2 cellular contexts compared by ENCODE assay signal in the genomic region with DNA sequence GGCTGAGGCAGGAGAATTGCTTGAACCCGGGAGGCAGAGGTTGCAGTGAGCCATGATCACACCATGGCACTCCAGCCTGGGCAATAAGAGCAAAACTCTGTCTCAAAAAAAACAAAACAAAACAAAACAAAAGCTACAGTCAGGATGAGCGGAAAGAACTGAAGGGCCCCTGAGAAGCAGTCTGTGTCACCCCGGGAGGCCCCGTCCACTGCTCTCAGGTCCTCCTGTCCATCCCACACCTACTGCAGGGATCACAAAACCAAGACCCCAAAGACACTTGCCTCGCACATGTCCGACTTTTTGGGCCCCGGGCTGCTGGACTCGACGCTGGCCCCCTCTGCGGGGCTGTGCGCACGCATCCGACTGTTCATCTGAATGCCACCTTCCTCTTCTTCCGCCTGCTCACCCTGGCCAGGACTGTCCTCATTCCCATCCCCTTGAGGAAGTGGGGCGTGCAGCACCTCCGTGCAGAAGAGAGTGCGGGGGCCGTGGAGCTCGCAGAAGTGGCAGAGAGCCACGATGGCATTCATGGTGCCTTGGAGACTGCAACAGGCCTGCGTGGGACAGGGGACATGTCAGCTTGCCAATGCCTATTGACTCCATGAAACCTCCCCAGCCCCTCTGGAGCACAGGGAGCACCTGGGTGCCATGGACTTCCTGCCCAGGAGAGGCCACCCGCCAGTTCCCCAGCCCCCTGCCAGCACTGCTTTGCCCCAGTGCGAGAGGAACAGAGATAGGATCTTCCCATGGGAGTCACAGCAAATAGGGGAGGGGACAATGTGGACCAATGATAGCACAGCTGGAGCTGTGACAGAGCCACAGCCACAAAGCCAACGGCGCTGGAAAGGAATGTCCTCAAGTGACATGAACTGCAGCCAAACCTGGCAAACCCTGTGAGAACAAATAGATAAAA.
TF ChIP-seq lines count a peak whose summit lies in the region.

No MANE protein-coding gene starts in this region.

TF ChIP-seq in IMR-90, 13 proteins besides CTCF, POLR2A, EP300 and RAD21:
- TF ChIP-seq CHD1 (IDR thresholded peaks at IDR 0.05; ENCODE audit: low read depth, low read length) (no peak), NFE2L2 (IDR thresholded peaks at IDR 0.05; ENCODE audit: low read depth, low read length) (no peak), CEBPB (IDR thresholded peaks at IDR 0.05; ENCODE audit: low read depth, low read length) (no peak), BHLHE40 (IDR thresholded peaks at IDR 0.05; ENCODE audit: low read depth, low read length) (no peak), USF2 (IDR thresholded peaks at IDR 0.05; ENCODE audit: low read depth, low read length) (no peak), RCOR1 (IDR thresholded peaks at IDR 0.05; ENCODE audit: insufficient replicate concordance, low read length) (no peak)

TF ChIP-seq in liver, 16 proteins besides CTCF, POLR2A, EP300 and RAD21:
- TF ChIP-seq FOXA1 (IDR thresholded peaks at IDR 0.05) (no peak), JUND (IDR thresholded peaks at IDR 0.05) (no peak), GABPA (IDR thresholded peaks at IDR 0.05 in 1 of 2, conservative IDR thresholded peaks at IDR 0.05 in 1 of 2) (no peak), TAF1 (conservative IDR thresholded peaks at IDR 0.05) (no peak), RXRA (IDR thresholded peaks at IDR 0.05) (peak; percentile 81 to 90), MAX (IDR thresholded peaks at IDR 0.05) (no peak), HNF4G (IDR thresholded peaks at IDR 0.05) (no peak), HNF4A (conservative IDR thresholded peaks at IDR 0.05) (peak; percentile 31 to 42), SP1 (IDR thresholded peaks at IDR 0.05) (peak; percentile 66)
